ENCODE assay signal across 10 cellular contexts in genomic region chr6:35107761-35108160, GRCh38. TPM values are rescaled to one million over a fixed set of nuclear protein-coding genes. Genes with fewer than 3 reads are reported as not detected.
"Had no signal": no experiment of that assay in that cellular context is flagged by ENCODE, and none has a peak within 500 bp of the region (broad histone marks: within the 10 kb centered on the region; RNA-seq: fewer than 3 reads in every experiment).

No MANE protein-coding gene starts in this region.

RNA-seq across cellular contexts. Expression of gene TCP11, which starts 33.4 kb away (rescaled TPM):
- total RNA-seq: activated CD4-positive, alpha-beta T cell treated with anti-CD3 and anti-CD28 coated beads, Interleukin-2, amount 10 ng/mL, durations not matched to agents 7 days and 5 days; activated CD8-positive, alpha-beta memory T cell treated with anti-CD3 and anti-CD28 coated beads, Interleukin-2, amount 10 ng/mL, durations not matched to agents 7 days and 5 days; activated CD8-positive, alpha-beta T cell treated with anti-CD3 and anti-CD28 coated beads for 36 hours; body of pancreas; cerebellum; left ventricle myocardium superior; mammary epithelial cell; myocyte; right cardiac atrium; vagina had no signal
